16 cellular contexts compared by ENCODE assay signal in genomic region chr1:45542591-45542990, GRCh38. TPM values are rescaled to one million over a fixed set of nuclear protein-coding genes. Genes with fewer than 3 reads are reported as not detected.
DNase-seq lines count a peak whose midpoint lies in the region; ATAC-seq and TF ChIP-seq lines count a peak whose summit lies in the region.
"Had no signal": no experiment of that assay in that cellular context is flagged by ENCODE, and none has a peak within 500 bp of the region (broad histone marks: within the 10 kb centered on the region; RNA-seq: fewer than 3 reads in every experiment).

No MANE protein-coding gene starts in this region.

- H3K36me3 ChIP-seq in HEK293 (ENCODE audit: control insufficient read depth in 2 of 2, insufficient read depth in 1 of 2, low read length in 2 of 2) (no peaks in the 10 kb centered on the region), Peyer's patch (no peaks in the 10 kb centered on the region)

- CTCF ChIA-PET in HEK293 (lab: Yijun Ruan, JAX) = no interaction called here

- H3K9me3 ChIP-seq in HEK293 (ENCODE audit: control insufficient read depth, insufficient read depth, low read depth, low read length) = no peaks in the 10 kb centered on the region
- no peaks in the 10 kb centered on the region for H3K9me3 ChIP-seq in Peyer's patch

- peak in 2 of 3 donors; percentile 76 to 83 for DNase-seq in Peyer's patch
- peak; percentile 12 for DNase-seq in left kidney (ENCODE audit: low read depth, low spot score)
- DNase-seq in posterior vena cava (ENCODE audit: low spot score) = peak; percentile 18
- DNase-seq in stimulated activated CD4-positive, alpha-beta T cell treated with anti-CD3 and anti-CD28 coated beads, Interleukin-4, amount 100 ng/mL, for 4 hours = no peak
- DNase-seq in NCI-H146 treated with DMSO at 0.1 percent for 48 hours (lab: John Stamatoyannopoulos, UW; ENCODE audit: unreplicated experiment) = no peak
- DNase-seq: activated CD8-positive, alpha-beta memory T cell treated with anti-CD3 and anti-CD28 coated beads for 24 hours; cortex of kidney; GM23248; hippocampal formation; NCI-H1105 treated with DMSO at 0.1 percent for 48 hours; stimulated activated naive CD8-positive, alpha-beta T cell treated with anti-CD3 and anti-CD28 coated beads, Interleukin-15, Interleukin-2, amounts not matched to agents 100 U/mL and 50 U/mL, for 24 hours had no signal

- POLR2A ChIA-PET in HEK293 (lab: Yijun Ruan, JAX) = interaction anchor here (6.9 kb wide), 1 partner anchor 21 kb away, joined by 50 read pairs; the partner anchor contains the start of gene PRDX1

- H3K27me3 ChIP-seq in Peyer's patch = no peaks in the 10 kb centered on the region

- H3K4me1 ChIP-seq in HEK293 (ENCODE audit: control insufficient read depth, insufficient read depth, low read length) (no peaks in the 10 kb centered on the region), Peyer's patch (peaks cover 0 to 42% (median 14%) of the 10 kb centered on the region in 4 donors)

- TF ChIP-seq CTCF in HEK293 (tag by site-specific recombination; IDR thresholded peaks at IDR 0.05) = no peak
- TF ChIP-seq CTCF in Peyer's patch (IDR thresholded peaks at IDR 0.05) = no peak

- H3K4me3 ChIP-seq in HEK293 (ENCODE audit: low read depth, low read length) (no peak overlapping the region), Peyer's patch (no peak overlapping the region)
- H3K4me3 ChIP-seq: GM23248 had no signal

- ATAC-seq in HG03175 (IDR thresholded peaks at IDR 0.05; ENCODE audit: unreplicated experiment) (no peak), HG02759 (IDR thresholded peaks at IDR 0.05; ENCODE audit: unreplicated experiment) (no peak)
- ATAC-seq: SK-N-SH treated with all-trans-retinoic acid at 6 μM for 48 hours; stimulated activated naive CD8-positive, alpha-beta T cell treated with anti-CD3 and anti-CD28 coated beads, Interleukin-15, Interleukin-2, amounts not matched to agents 100 U/mL and 50 U/mL, for 24 hours had no signal

- intact Hi-C loops in posterior vena cava (cut with DNase I) = no loop called here

- peak; percentile 25 to 77 for TF ChIP-seq POLR2A in Peyer's patch (IDR thresholded peaks at IDR 0.05)

- H3K27ac ChIP-seq in HEK293 (ENCODE audit: extremely low read depth, low read depth, low read length) (no peak overlapping the region), Peyer's patch (peak overlapping the region in 1 of 4 donors; percentile 79)
- H3K27ac ChIP-seq: GM23248 had no signal

TF ChIP-seq in HEK293, 187 proteins besides CTCF, POLR2A, EP300 and RAD21:
- no peak for TF ChIP-seq AEBP2 (tag by site-specific recombination; IDR thresholded peaks at IDR 0.05; ENCODE audit: borderline replicate concordance)
- TF ChIP-seq ZNF600 (tag by site-specific recombination; IDR thresholded peaks at IDR 0.05) = 0 out of 2 replicates have a peak, but pooled peaks have one; percentile 22

RNA-seq across cellular contexts. Expression of gene AKR1A1, which starts 8.0 kb away (rescaled TPM):
- 100 to 1,000 TPM; 161 to 305 (median 201) TPM for total RNA-seq in Peyer's patch
- 100 to 1,000 TPM in 1 of 2 donors, 10 to 100 TPM in 1; 97.2 to 119 TPM for total RNA-seq in posterior vena cava

RNA-seq across cellular contexts. Expression of gene PRDX1, which starts 20.9 kb away (rescaled TPM):
- 100 to 1,000 TPM; 214 to 501 (median 292) TPM for total RNA-seq in Peyer's patch
- total RNA-seq in posterior vena cava = 100 to 1,000 TPM; 255 to 329 TPM

RNA-seq across cellular contexts. Expression of gene NASP, which starts 41.2 kb away (rescaled TPM):
- total RNA-seq in Peyer's patch (100 to 1,000 TPM in 1 of 4 donors, 10 to 100 TPM in 3; 31.3 to 194 (median 63.8) TPM), posterior vena cava (10 to 100 TPM; 36.7 to 45.5 TPM)

RNA-seq across cellular contexts. Expression of gene MMACHC, which starts 42.5 kb away (rescaled TPM):
- total RNA-seq in Peyer's patch (1 to 10 TPM; 2.5 to 5.1 (median 3.4) TPM), posterior vena cava (1 to 10 TPM; 2.8 to 3.9 TPM)

RNA-seq across cellular contexts. Expression of gene CCDC163, which starts 42.7 kb away (rescaled TPM):
- total RNA-seq in Peyer's patch (1 to 10 TPM in 2 of 4 donors, under 1 TPM in 1, not detected in 1; 0.94 to 3.7 (median 1.7) TPM), posterior vena cava (1 to 10 TPM; 2.5 to 2.9 TPM)
- total RNA-seq: skeletal muscle tissue had no signal

Comparison
In these comparisons a context has a peak if more than half of its experiments do, and no peak if none do; other contexts are left out.
1. DNase-seq: peak in Peyer's patch (2 of 3), left kidney (single experiment) and posterior vena cava (single experiment); none in stimulated activated CD4-positive, alpha-beta T cell treated with anti-CD3 and anti-CD28 coated beads, Interleukin-4, amount 100 ng/mL, for 4 hours (0 of 2) and NCI-H146 treated with DMSO at 0.1 percent for 48 hours (single experiment).